Comparison of ENCODE assay signal across 8 cellular contexts in genomic region chr9:75087824-75088645, GRCh38. TPM values are rescaled to one million over a fixed set of nuclear protein-coding genes. Genes with fewer than 3 reads are reported as not detected.
A peak's percentile ranks its signal among the peaks of the same experiment; 100 is the strongest.
DNase-seq lines count a peak whose midpoint lies in the region; TF ChIP-seq lines count a peak whose summit lies in the region.

TSS of gene NMRK1 (minus strand) at chr9:75088155. CDS start at chr9:75083115, 5,040 bp downstream.
TSS of gene OSTF1 (plus strand) at chr9:75088514. CDS start at chr9:75088693, 179 bp downstream.

- peaks cover 22% of the 10 kb centered on the region for H3K27me3 Mint-ChIP-seq in nephron progenitor cell (ENCODE audit: low read depth, poor library complexity)
- no peaks in the 10 kb centered on the region for H3K27me3 Mint-ChIP-seq in stimulated activated naive CD8-positive, alpha-beta T cell treated with anti-CD3 and anti-CD28 coated beads, Interleukin-15, Interleukin-2, amounts not matched to agents 100 ng/mL and 50 ng/mL, for 24 hours

- H2AFZ ChIP-seq in MM.1S (ENCODE audit: low read length) = peak within 1 kb of the TSS; percentile 68

- peak within 1 kb of the TSS; percentile 90 for H3K4me2 ChIP-seq in MM.1S (ENCODE audit: low read depth, low read length)

- H3K4me3 ChIP-seq in MM.1S (ENCODE audit: low read length) (peak within 1 kb of the TSS; percentile 88), fibroblast of the aortic adventitia (ENCODE audit: low read depth, low read length) (peak within 1 kb of the TSS; percentile 99)

- no peaks in the 10 kb centered on the region for H3K9me3 Mint-ChIP-seq in nephron progenitor cell
- H3K9me3 Mint-ChIP-seq in stimulated activated naive CD8-positive, alpha-beta T cell treated with anti-CD3 and anti-CD28 coated beads, Interleukin-15, Interleukin-2, amounts not matched to agents 100 ng/mL and 50 ng/mL, for 24 hours = no peaks in the 10 kb centered on the region

- in situ Hi-C loops in G401 (cut with HindIII; ENCODE audit: low sequenced_read_pairs) = no loop called here

- no peaks in the 10 kb centered on the region for H3K27me3 ChIP-seq in MM.1S (replicated peaks; ENCODE audit: insufficient read depth, low read length)

- peaks cover 56% of the 10 kb centered on the region for H3K4me1 Mint-ChIP-seq in nephron progenitor cell
- peaks cover 80% of the 10 kb centered on the region for H3K4me1 Mint-ChIP-seq in stimulated activated naive CD8-positive, alpha-beta T cell treated with anti-CD3 and anti-CD28 coated beads, Interleukin-15, Interleukin-2, amounts not matched to agents 100 ng/mL and 50 ng/mL, for 24 hours (ENCODE audit: low read depth)

- H3K27ac Mint-ChIP-seq in nephron progenitor cell = peak within 1 kb of the TSS; percentile 1
- H3K27ac Mint-ChIP-seq in stimulated activated naive CD8-positive, alpha-beta T cell treated with anti-CD3 and anti-CD28 coated beads, Interleukin-15, Interleukin-2, amounts not matched to agents 100 ng/mL and 50 ng/mL, for 24 hours = peak within 1 kb of the TSS; percentile 94

- H3F3A ChIP-seq in MM.1S (ENCODE audit: insufficient read depth, low read length) = peaks cover 27% of the 10 kb centered on the region

- no peaks in the 10 kb centered on the region for H3K36me3 Mint-ChIP-seq in nephron progenitor cell (ENCODE audit: low read depth)
- H3K36me3 Mint-ChIP-seq in stimulated activated naive CD8-positive, alpha-beta T cell treated with anti-CD3 and anti-CD28 coated beads, Interleukin-15, Interleukin-2, amounts not matched to agents 100 ng/mL and 50 ng/mL, for 24 hours (ENCODE audit: low read depth) = no peaks in the 10 kb centered on the region

- peak within 1 kb of the TSS; percentile 99 for H3K9ac ChIP-seq in MM.1S (ENCODE audit: low read length)

- peak within 1 kb of the TSS; percentile 93 for H3K4me3 Mint-ChIP-seq in nephron progenitor cell
- peak within 1 kb of the TSS; percentile 92 for H3K4me3 Mint-ChIP-seq in stimulated activated naive CD8-positive, alpha-beta T cell treated with anti-CD3 and anti-CD28 coated beads, Interleukin-15, Interleukin-2, amounts not matched to agents 100 ng/mL and 50 ng/mL, for 24 hours

- no peaks in the 10 kb centered on the region for H3K9me2 ChIP-seq in MM.1S (replicated peaks; ENCODE audit: insufficient read depth, low read length)

- peak within 1 kb of the TSS; percentile 98 for H3K27ac ChIP-seq in MM.1S (ENCODE audit: low read length)

- H3K9me3 ChIP-seq in MM.1S (replicated peaks; ENCODE audit: insufficient read depth, low read length) = no peaks in the 10 kb centered on the region

- no peaks in the 10 kb centered on the region for H3K36me3 ChIP-seq in MM.1S (replicated peaks; ENCODE audit: insufficient read depth, low read length)

- peaks cover 68% of the 10 kb centered on the region for H3K79me2 ChIP-seq in MM.1S (ENCODE audit: low read length)

- no peak for TF ChIP-seq CTCF in MM.1S (IDR thresholded peaks at IDR 0.05; ENCODE audit: low read length)
- no peak for TF ChIP-seq CTCF in fibroblast of the aortic adventitia (IDR thresholded peaks at IDR 0.05; ENCODE audit: insufficient read depth, low read length)
- no peak for TF ChIP-seq CTCF in nephron progenitor cell (IDR thresholded peaks at IDR 0.05)

- peaks cover 20% of the 10 kb centered on the region for H3K4me1 ChIP-seq in MM.1S (ENCODE audit: low read length)

- no peaks in the 10 kb centered on the region for H4K20me1 ChIP-seq in MM.1S (ENCODE audit: insufficient read depth, low read length)

- DNase-seq in G401 (ENCODE audit: low spot score) (peak; percentile 93), HCEC 1CT (peak; percentile 98), MM.1S (peak; percentile 97), SHP77 treated with DMSO at 0.1 percent for 48 hours (lab: John Stamatoyannopoulos, UW) (peak; percentile 56), fibroblast of the aortic adventitia (ENCODE audit: low read depth) (peak; percentile 94), nephron progenitor cell (peak; percentile 95)
- peak; percentile 97 for DNase-seq in activated effector memory CD4-positive, alpha-beta T cell treated with anti-CD3 and anti-CD28 coated beads, Interleukin-2, amount 50 U/mL, for 16 hours

RNA-seq across cellular contexts. Expression of gene NMRK1, which starts in this region (rescaled TPM):
- total RNA-seq in G401 (2014; rRNA removed; shearing (Covaris generic)) = 2.7 and 7.4 TPM in 2 replicates
- 7.0 and 23.9 TPM in 2 replicates for total RNA-seq in fibroblast of the aortic adventitia (ENCODE audit: low replicate concordance)

RNA-seq across cellular contexts. Expression of gene OSTF1, which starts in this region (rescaled TPM):
- total RNA-seq in G401 (2014; rRNA removed; shearing (Covaris generic)) = 10.0 and 14.0 TPM in 2 replicates
- 10.3 and 27.7 TPM in 2 replicates for total RNA-seq in fibroblast of the aortic adventitia (ENCODE audit: low replicate concordance)

Comparison
In these comparisons a context has a peak if more than half of its experiments do, and no peak if none do; other contexts are left out.
1. Peak in every context shown above with its lines: DNase-seq, H3K4me3 ChIP-seq and H3K27ac ChIP-seq.